2 cellular contexts compared by ENCODE assay signal in the genomic region with DNA sequence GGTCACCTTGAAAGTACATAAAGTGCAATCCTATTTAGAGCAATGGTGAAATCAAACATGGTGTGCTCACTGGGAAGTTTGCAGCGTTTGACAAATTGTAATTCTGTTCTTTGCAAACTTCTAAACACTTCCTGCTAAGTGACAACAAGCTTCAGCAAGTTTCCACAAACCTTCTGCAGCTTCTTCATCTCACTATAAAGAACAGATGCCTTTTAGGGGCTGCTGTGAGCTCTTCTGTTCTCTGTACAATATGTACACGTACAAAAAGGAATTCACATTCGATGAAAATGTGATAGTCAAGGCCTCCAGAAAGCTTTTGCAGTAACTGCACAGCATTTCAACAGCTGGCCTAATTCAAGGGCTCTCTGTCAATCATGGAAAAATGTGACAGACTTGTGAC.
TF ChIP-seq lines count a peak whose summit lies in the region.

No MANE protein-coding gene starts in this region.

TF ChIP-seq in HCT116, 20 proteins besides CTCF, POLR2A, EP300 and RAD21:
- TF ChIP-seq CBX3 (IDR thresholded peaks at IDR 0.05; ENCODE audit: low read depth) (no peak), MAX (IDR thresholded peaks at IDR 0.05) (no peak), SP1 (IDR thresholded peaks at IDR 0.05; ENCODE audit: low read depth) (no peak)
TF ChIP-seq in HCT116: peak in this region for 0.

TF ChIP-seq in K562, 482 proteins besides CTCF, POLR2A, EP300 and RAD21 (continued from another document):
- no peak for TF ChIP-seq ZFP30 (CRISPR knock-in tag; IDR thresholded peaks at IDR 0.05; ENCODE audit: borderline replicate concordance)
- TF ChIP-seq CREBBP (IDR thresholded peaks at IDR 0.05; ENCODE audit: low read depth, low read length): peak; percentile 60
- TF ChIP-seq CC2D1A (IDR thresholded peaks at IDR 0.05): no peak
- TF ChIP-seq MAFF (IDR thresholded peaks at IDR 0.05; ENCODE audit: low read length): no peak
- TF ChIP-seq MEF2A (IDR thresholded peaks at IDR 0.05; ENCODE audit: control insufficient read depth, low read depth, low read length): no peak
